23 cellular contexts compared by ENCODE assay signal in genomic region chr3:64878372-64878771, GRCh38.
DNase-seq lines count a peak whose midpoint lies in the region; ATAC-seq, FAIRE-seq and TF ChIP-seq lines count a peak whose summit lies in the region.
"Had no signal": no experiment of that assay in that cellular context is flagged by ENCODE, and none has a peak within 500 bp of the region (broad histone marks: within the 10 kb centered on the region; RNA-seq: fewer than 3 reads in every experiment).

No MANE protein-coding gene starts in this region.

- H3K4me2 ChIP-seq in PC-3 (ENCODE audit: low read length) (no peak overlapping the region), K562 (ENCODE audit: insufficient read depth, low read length) (no peak overlapping the region)

- H3K4me3 Mint-ChIP-seq in activated CD8-positive, alpha-beta T cell treated with anti-CD3 and anti-CD28 coated beads, Interleukin-2, amount 10 ng/mL, durations not matched to agents 7 days and 5 days: no peak overlapping the region
- H3K4me3 Mint-ChIP-seq: activated T-cell treated with anti-CD3 and anti-CD28 coated beads, Interleukin-2, amount 50 U/mL, for 24 hours; B cell; effector memory CD8-positive, alpha-beta T cell; immature natural killer cell had no signal

- TF ChIP-seq CTCF in PC-3 (conservative IDR thresholded peaks at IDR 0.05; ENCODE audit: low read depth, low read length) (no peak), K562 (IDR thresholded peaks at IDR 0.05 in 2 of 3, conservative IDR thresholded peaks at IDR 0.05 in 1 of 3; ENCODE audit: insufficient read depth in 2 of 3, low read depth in 1 of 3, low read length in 3 of 3) (no peak)

- H3K27ac ChIP-seq in PC-3 (ENCODE audit: low read length) (no peak overlapping the region), K562 (ENCODE audit: extremely low read depth, low read depth, low read length) (no peak overlapping the region), small intestine (ENCODE audit: low read depth in 1 of 2, low read length in 1 of 2) (no peak overlapping the region)
- H3K27ac ChIP-seq: lower lobe of right lung had no signal

- WGBS in K562 (ENCODE audit: insufficient coverage, low coverage, missing lambda C conversion rate): 36% methylated on average over 2 of the region's 2 CpGs
- 23 to 62% (median 32%) methylated on average over 2 of the region's 2 CpGs for WGBS in small intestine, 3 donors

- CTCF ChIA-PET in PC-3 (lab: Charles Lee): no interaction called here
- CTCF ChIA-PET in K562 (lab: Yijun Ruan, JAX; ENCODE audit: low intra/inter-chr PET ratio): no interaction called here
- CTCF ChIA-PET in activated CD8-positive, alpha-beta T cell treated with anti-CD3 and anti-CD28 coated beads, Interleukin-2, amount 10 ng/mL, durations not matched to agents 7 days and 5 days (lab: Charles Lee): no interaction called here

- no peaks in the 10 kb centered on the region for H3K9me1 ChIP-seq in K562 (ENCODE audit: control insufficient read depth, insufficient read depth, low read length)

- no peaks in the 10 kb centered on the region for H3K9me2 ChIP-seq in PC-3 (replicated peaks; ENCODE audit: low read length)

- TF ChIP-seq RAD21 in K562 (CRISPR knock-in tag; conservative IDR thresholded peaks at IDR 0.05 in 1 of 2, IDR thresholded peaks at IDR 0.05 in 1 of 2): no peak

- intact Hi-C loops in PC-3 (cut with micrococcal nuclease): no loop called here
- intact Hi-C loops in K562 (cut with micrococcal nuclease): no loop called here

- H3F3A ChIP-seq in PC-3 (ENCODE audit: low read length, unreplicated experiment): no peaks in the 10 kb centered on the region

- H3K27ac Mint-ChIP-seq in activated CD8-positive, alpha-beta T cell treated with anti-CD3 and anti-CD28 coated beads, Interleukin-2, amount 10 ng/mL, durations not matched to agents 7 days and 5 days: no peak overlapping the region
- H3K27ac Mint-ChIP-seq: activated T-cell treated with anti-CD3 and anti-CD28 coated beads, Interleukin-2, amount 50 U/mL, for 24 hours; B cell; effector memory CD8-positive, alpha-beta T cell; immature natural killer cell had no signal

- POLR2A ChIA-PET in PC-3 (lab: Charles Lee; ENCODE audit: unreplicated experiment): no interaction called here
- POLR2A ChIA-PET in K562 (lab: Yijun Ruan, JAX): no interaction called here
- POLR2A ChIA-PET in activated CD8-positive, alpha-beta T cell treated with anti-CD3 and anti-CD28 coated beads, Interleukin-2, amount 10 ng/mL, durations not matched to agents 7 days and 5 days (lab: Charles Lee): no interaction called here

- H3K79me2 ChIP-seq in PC-3 (ENCODE audit: low read length): no peaks in the 10 kb centered on the region
- H3K79me2 ChIP-seq in K562 (ENCODE audit: control insufficient read depth, insufficient read depth, low read length): no peaks in the 10 kb centered on the region

- no peaks in the 10 kb centered on the region for H3K4me1 ChIP-seq in PC-3 (ENCODE audit: insufficient read depth, low read length)
- H3K4me1 ChIP-seq in K562 (replicated peaks in 1 of 2; ENCODE audit: control insufficient read depth in 2 of 2, insufficient read depth in 2 of 2, low read length in 2 of 2): no peaks in the 10 kb centered on the region
- H3K4me1 ChIP-seq in small intestine (ENCODE audit: control insufficient read depth in 2 of 2, insufficient read depth in 1 of 2, low read depth in 1 of 2, low read length in 1 of 2): no peaks in the 10 kb centered on the region
- H3K4me1 ChIP-seq: lower lobe of right lung had no signal

- H4K20me1 ChIP-seq in PC-3 (ENCODE audit: low read length) (no peaks in the 10 kb centered on the region), K562 (replicated peaks; ENCODE audit: control insufficient read depth, insufficient read depth, low read length) (no peaks in the 10 kb centered on the region)

- no peak overlapping the region for H3K9ac ChIP-seq in PC-3 (ENCODE audit: low read length)
- no peak overlapping the region for H3K9ac ChIP-seq in K562 (ENCODE audit: insufficient read depth in 1 of 2, low read depth in 2 of 2, low read length in 2 of 2)

- no peak for TF ChIP-seq EP300 in K562 (IDR thresholded peaks at IDR 0.05; ENCODE audit: low read length)

- H3K9me3 Mint-ChIP-seq in activated CD8-positive, alpha-beta T cell treated with anti-CD3 and anti-CD28 coated beads, Interleukin-2, amount 10 ng/mL, durations not matched to agents 7 days and 5 days (ENCODE audit: insufficient read depth): no peaks in the 10 kb centered on the region

- no peak for TF ChIP-seq POLR2A in K562 (conservative IDR thresholded peaks at IDR 0.05)

- H2AFZ ChIP-seq in PC-3 (ENCODE audit: low read length) (no peak overlapping the region), K562 (ENCODE audit: low read depth, low read length) (no peak overlapping the region)

- no peaks in the 10 kb centered on the region for H3K4me1 Mint-ChIP-seq in activated CD8-positive, alpha-beta T cell treated with anti-CD3 and anti-CD28 coated beads, Interleukin-2, amount 10 ng/mL, durations not matched to agents 7 days and 5 days (ENCODE audit: low read depth)
- H3K4me1 Mint-ChIP-seq: B cell, immature natural killer cell had no signal

- in situ Hi-C loops in K562 (cut with MboI): no loop called here

- BruUV-seq in PC-3 (replicated peaks; lab: Mats Ljungman, UMichigan) (no TSS peak), K562 (replicated peaks; lab: Mats Ljungman, UMichigan) (no TSS peak)

- no peak for ATAC-seq in PC-3
- ATAC-seq in K562: no peak
- no peak for ATAC-seq in HG03460 (IDR thresholded peaks at IDR 0.05; ENCODE audit: unreplicated experiment)
- ATAC-seq in activated CD8-positive, alpha-beta T cell treated with anti-CD3 and anti-CD28 coated beads, Interleukin-2, amount 10 ng/mL, durations not matched to agents 7 days and 5 days: no peak
- no peak for ATAC-seq in HG02973 (IDR thresholded peaks at IDR 0.05; ENCODE audit: unreplicated experiment)
- ATAC-seq: activated CD4-positive, CD25-positive, alpha-beta regulatory T cell treated with anti-CD3 and anti-CD28 coated beads, Interleukin-2, amount 50 U/mL, for 24 hours; effector memory CD8-positive, alpha-beta T cell; lower lobe of right lung; Panc1 had no signal

- H3K36me3 Mint-ChIP-seq in activated CD8-positive, alpha-beta T cell treated with anti-CD3 and anti-CD28 coated beads, Interleukin-2, amount 10 ng/mL, durations not matched to agents 7 days and 5 days (ENCODE audit: low read depth): no peaks in the 10 kb centered on the region
- H3K36me3 Mint-ChIP-seq: immature natural killer cell had no signal

- FAIRE-seq in K562 (lab: Jason Lieb, UNC) (no peak), small intestine (lab: Jason Lieb, UNC) (no peak)
- FAIRE-seq: GM18507 had no signal

- H3K27me3 ChIP-seq in PC-3 (ENCODE audit: low read length) (no peaks in the 10 kb centered on the region), K562 (ENCODE audit: control insufficient read depth in 2 of 2, insufficient read depth in 2 of 2, low read length in 2 of 2) (no peaks in the 10 kb centered on the region), small intestine (ENCODE audit: control insufficient read depth in 2 of 2, insufficient read depth in 2 of 2, low read length in 2 of 2) (no peaks in the 10 kb centered on the region)

- DNase-seq in PC-3: peak; percentile 7
- DNase-seq in K562 (ENCODE audit: extremely low read depth in 1 of 4, low spot score in 3 of 4): no peak
- peak; percentile 61 for DNase-seq in foreskin melanocyte
- DNase-seq in small intestine: peak; percentile 80
- no peak for DNase-seq in activated CD8-positive, alpha-beta T cell treated with anti-CD3 and anti-CD28 coated beads, Interleukin-2, amount 10 ng/mL, durations not matched to agents 7 days and 5 days
- no peak for DNase-seq in AG20443 (ENCODE audit: low spot score)
- DNase-seq: activated naive CD4-positive, alpha-beta T cell treated with Interleukin-2 at 50 U/mL for 16 hours; activated T-cell treated with anti-CD3 and anti-CD28 coated beads, Interleukin-2, amount 50 U/mL, for 24 hours; anterior cingulate cortex; cerebellar nuclear complex; effector memory CD8-positive, alpha-beta T cell; immature natural killer cell; KG1; lower lobe of right lung; NCI-H1930; nucleus accumbens; retina had no signal

- H3K36me3 ChIP-seq in PC-3 (ENCODE audit: low read depth, low read length): no peaks in the 10 kb centered on the region
- H3K36me3 ChIP-seq in K562 (ENCODE audit: control insufficient read depth, insufficient read depth, low read length): no peaks in the 10 kb centered on the region
- H3K36me3 ChIP-seq in small intestine (ENCODE audit: control insufficient read depth in 2 of 2, insufficient read depth in 2 of 2, low read length in 2 of 2): no peaks in the 10 kb centered on the region
- H3K36me3 ChIP-seq: lower lobe of right lung had no signal

- H3K9me3 ChIP-seq in PC-3 (ENCODE audit: low read length): no peaks in the 10 kb centered on the region
- H3K9me3 ChIP-seq in K562 (replicated peaks; ENCODE audit: control insufficient read depth, insufficient read depth, low read depth, low read length): no peaks in the 10 kb centered on the region
- no peaks in the 10 kb centered on the region for H3K9me3 ChIP-seq in small intestine (ENCODE audit: control insufficient read depth, low read depth)
- H3K9me3 ChIP-seq: lower lobe of right lung had no signal

- H3K4me3 ChIP-seq in PC-3 (ENCODE audit: low read length) (no peak overlapping the region), K562 (no peak overlapping the region), small intestine (ENCODE audit: low read depth in 1 of 2, low read length in 2 of 2) (no peak overlapping the region)
- H3K4me3 ChIP-seq: lower lobe of right lung had no signal

- no peaks in the 10 kb centered on the region for H3K27me3 Mint-ChIP-seq in activated CD8-positive, alpha-beta T cell treated with anti-CD3 and anti-CD28 coated beads, Interleukin-2, amount 10 ng/mL, durations not matched to agents 7 days and 5 days (ENCODE audit: low read depth)
- H3K27me3 Mint-ChIP-seq: activated T-cell treated with anti-CD3 and anti-CD28 coated beads, Interleukin-2, amount 50 U/mL, for 24 hours; B cell; effector memory CD8-positive, alpha-beta T cell had no signal

TF ChIP-seq in K562, 482 proteins besides CTCF, POLR2A, EP300 and RAD21 (continues in another document):
- no peak for TF ChIP-seq TFE3 (CRISPR knock-in tag; IDR thresholded peaks at IDR 0.05)

Comparison
In these comparisons a context has a peak if more than half of its experiments do, and no peak if none do; other contexts are left out.
1. DNase-seq: peak in PC-3 (single experiment), foreskin melanocyte (single experiment) and small intestine (single experiment); none in K562 (0 of 4), activated CD8-positive, alpha-beta T cell treated with anti-CD3 and anti-CD28 coated beads, Interleukin-2, amount 10 ng/mL, durations not matched to agents 7 days and 5 days (single experiment) and AG20443 (single experiment).